Comparison of ENCODE assay signal across 1 cellular context in genomic region chrX:153763298-153763932, GRCh38.
TF ChIP-seq lines count a peak whose summit lies in the region.

No MANE protein-coding gene starts in this region.

TF ChIP-seq in HepG2, 621 proteins besides CTCF, POLR2A, EP300 and RAD21 (continued from another document and continues in another):
- TF ChIP-seq ARID5B (CRISPR knock-in tag; IDR thresholded peaks at IDR 0.05) (no peak), ZNF234 (CRISPR knock-in tag; conservative IDR thresholded peaks at IDR 0.05) (no peak), DZIP1 (CRISPR knock-in tag; IDR thresholded peaks at IDR 0.05) (no peak), ZBTB4 (CRISPR knock-in tag; IDR thresholded peaks at IDR 0.05; ENCODE audit: borderline replicate concordance) (no peak), DBP (CRISPR knock-in tag; IDR thresholded peaks at IDR 0.05; ENCODE audit: not compliant biosample characterization) (no peak), GMEB2 (CRISPR knock-in tag; IDR thresholded peaks at IDR 0.05; ENCODE audit: low read depth) (no peak), MED8 (CRISPR knock-in tag; IDR thresholded peaks at IDR 0.05; ENCODE audit: insufficient replicate concordance) (no peak), ZMYM3 (CRISPR knock-in tag; IDR thresholded peaks at IDR 0.05) (no peak), ZBTB34 (CRISPR knock-in tag; IDR thresholded peaks at IDR 0.05) (no peak), AGO2 (optimal IDR thresholded peaks at IDR 0.05; ENCODE audit: low read depth, low read length) (no peak), NFRKB (IDR thresholded peaks at IDR 0.05) (no peak), GTF2F1 (IDR thresholded peaks at IDR 0.05; ENCODE audit: low read length) (no peak), DDIT3 (CRISPR knock-in tag; IDR thresholded peaks at IDR 0.05) (no peak), KLF12 (CRISPR knock-in tag; IDR thresholded peaks at IDR 0.05; ENCODE audit: borderline replicate concordance) (no peak), MTF1 (CRISPR knock-in tag; IDR thresholded peaks at IDR 0.05) (no peak), PHB2 (IDR thresholded peaks at IDR 0.05; ENCODE audit: partially characterized antibody) (no peak), SUZ12 (IDR thresholded peaks at IDR 0.05; ENCODE audit: low read depth, low read length) (no peak), ZNF180 (CRISPR knock-in tag; IDR thresholded peaks at IDR 0.05; ENCODE audit: borderline replicate concordance, low read depth) (no peak), KDM6A (CRISPR knock-in tag; IDR thresholded peaks at IDR 0.05; ENCODE audit: low read depth) (no peak), GLMP (CRISPR knock-in tag; IDR thresholded peaks at IDR 0.05; ENCODE audit: borderline replicate concordance) (no peak), SMC3 (IDR thresholded peaks at IDR 0.05; ENCODE audit: low read length) (no peak), ZFY (CRISPR knock-in tag; IDR thresholded peaks at IDR 0.05) (peak; percentile 77), ZNF513 (CRISPR knock-in tag; conservative IDR thresholded peaks at IDR 0.05) (no peak), IRF2 (CRISPR knock-in tag; IDR thresholded peaks at IDR 0.05) (no peak), ZNF143 (CRISPR knock-in tag; IDR thresholded peaks at IDR 0.05) (no peak), ZNF280D (CRISPR knock-in tag; IDR thresholded peaks at IDR 0.05) (no peak)
